Comparison of ENCODE assay signal across 8 cellular contexts in the genomic region with DNA sequence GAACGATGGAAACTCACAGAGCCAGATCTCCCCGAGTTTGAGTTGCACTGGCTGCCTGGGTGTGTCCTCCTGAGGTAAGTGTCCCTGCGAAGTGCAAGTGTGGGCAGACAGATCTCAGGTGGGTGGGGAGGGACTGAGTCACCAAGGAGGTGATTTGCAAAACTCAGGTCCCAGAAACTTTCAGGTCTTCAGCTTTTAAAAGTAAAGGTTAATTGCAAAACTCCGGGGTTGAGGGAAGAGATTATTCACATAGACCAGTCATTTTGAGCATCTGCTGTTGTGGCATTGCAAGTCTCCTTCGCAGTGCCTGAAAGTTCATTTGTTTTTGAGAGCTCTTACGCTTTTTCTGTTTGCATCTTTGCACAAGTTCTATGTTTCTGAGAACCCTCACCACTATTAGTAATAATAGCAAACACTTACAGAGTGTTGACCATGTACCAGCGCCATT. TPM values are rescaled to one million over a fixed set of nuclear protein-coding genes. Genes with fewer than 3 reads are reported as not detected.
DNase-seq lines count a peak whose midpoint lies in the region; ATAC-seq lines count a peak whose summit lies in the region.

No MANE protein-coding gene starts in this region.

- peaks cover 0 to 6% of the 10 kb centered on the region in 2 donors for H3K9me3 Mint-ChIP-seq in activated naive CD4-positive, alpha-beta T cell treated with anti-CD3 and anti-CD28 coated beads, Interleukin-2, amount 50 U/mL, for 72 hours

- H3K36me3 Mint-ChIP-seq in activated naive CD4-positive, alpha-beta T cell treated with anti-CD3 and anti-CD28 coated beads, Interleukin-2, amount 50 U/mL, for 72 hours: peaks cover 38 to 69% of the 10 kb centered on the region in 2 donors

- H3K27ac Mint-ChIP-seq in activated naive CD4-positive, alpha-beta T cell treated with anti-CD3 and anti-CD28 coated beads, Interleukin-2, amount 50 U/mL, for 72 hours: peak overlapping the region; percentile 98 to 100

- intact Hi-C loops in Right ventricle myocardium inferior (cut with DNase I): no loop called here

- DNase-seq in MV-4-11 (lab: John Stamatoyannopoulos, UW) (peak; percentile 31), Right ventricle myocardium inferior (ENCODE audit: missing footprints) (no peak), NCI-H187 (lab: John Stamatoyannopoulos, UW) (no peak), DMS79 (lab: John Stamatoyannopoulos, UW) (no peak), hippocampal formation (lab: John Stamatoyannopoulos, UW) (no peak)
- peak; percentile 76 to 85 for DNase-seq in activated naive CD4-positive, alpha-beta T cell treated with anti-CD3 and anti-CD28 coated beads, Interleukin-2, amount 50 U/mL, for 72 hours (ENCODE audit: low spot score in 2 of 2)
- peak; percentile 67 for DNase-seq in stimulated activated CD8-positive, alpha-beta memory T cell treated with anti-CD3 and anti-CD28 coated beads, Interleukin-12 subunit alpha, Interleukin-12 subunit beta, amount 100 ng/mL, for 4 hours (ENCODE audit: low read depth)

- ATAC-seq in GM21423 (IDR thresholded peaks at IDR 0.05; ENCODE audit: unreplicated experiment) (peak; percentile 30), Right ventricle myocardium inferior (no peak)
- peak; percentile 66 to 76 for ATAC-seq in activated naive CD4-positive, alpha-beta T cell treated with anti-CD3 and anti-CD28 coated beads, Interleukin-2, amount 50 U/mL, for 72 hours

RNA-seq across cellular contexts. Expression of a gene that starts 7.1 kb away (rescaled TPM):
- 100 to 1,000 TPM; 321 to 381 TPM for total RNA-seq in activated naive CD4-positive, alpha-beta T cell treated with anti-CD3 and anti-CD28 coated beads, Interleukin-2, amount 50 U/mL, for 72 hours
- 19.9 TPM for total RNA-seq in Right ventricle myocardium inferior

Comparison
In these comparisons a context has a peak if more than half of its experiments do, and no peak if none do; other contexts are left out.
1. DNase-seq: peak in MV-4-11 (single experiment), activated naive CD4-positive, alpha-beta T cell treated with anti-CD3 and anti-CD28 coated beads, Interleukin-2, amount 50 U/mL, for 72 hours (2 of 2) and stimulated activated CD8-positive, alpha-beta memory T cell treated with anti-CD3 and anti-CD28 coated beads, Interleukin-12 subunit alpha, Interleukin-12 subunit beta, amount 100 ng/mL, for 4 hours (single experiment); none in Right ventricle myocardium inferior (single experiment), NCI-H187 (0 of 2), DMS79 (single experiment) and hippocampal formation (0 of 2).
2. RNA of a gene that starts 7.1 kb away (total RNA-seq): 321 to 381 TPM in activated naive CD4-positive, alpha-beta T cell treated with anti-CD3 and anti-CD28 coated beads, Interleukin-2, amount 50 U/mL, for 72 hours; 19.9 TPM in Right ventricle myocardium inferior (single experiment); every median in the first group is over 10 times any median in the second.